1 cellular context compared by ENCODE assay signal in genomic region chr1:21439721-21440629, GRCh38.
A peak's percentile ranks its signal among the peaks of the same experiment; 100 is the strongest.
TF ChIP-seq lines count a peak whose summit lies in the region.

Gene NBPF3, plus strand, starts transcription at chr1:21440137. Its CDS starts 4,950 bp downstream, at chr1:21445087.

TF ChIP-seq in HEK293, 187 proteins besides CTCF, POLR2A, EP300 and RAD21 (continued from another document and continues in another):
- TF ChIP-seq ZBTB10 (tag by site-specific recombination; IDR thresholded peaks at IDR 0.05) (no peak), HIC1 (tag by site-specific recombination; IDR thresholded peaks at IDR 0.05) (no peak), EGR2 (tag by site-specific recombination; IDR thresholded peaks at IDR 0.05; ENCODE audit: low read depth) (no peak), ZNF248 (tag by site-specific recombination; IDR thresholded peaks at IDR 0.05) (no peak), ZNF274 (IDR thresholded peaks at IDR 0.05; ENCODE audit: low read length) (no peak), ZNF274 (tag by site-specific recombination; IDR thresholded peaks at IDR 0.05; ENCODE audit: borderline replicate concordance) (no peak), ZNF529 (tag by site-specific recombination; IDR thresholded peaks at IDR 0.05; ENCODE audit: insufficient replicate concordance) (no peak), PRDM4 (tag by site-specific recombination; IDR thresholded peaks at IDR 0.05) (no peak), ZSCAN23 (tag by site-specific recombination; IDR thresholded peaks at IDR 0.05) (no peak), ZNF398 (tag by site-specific recombination; IDR thresholded peaks at IDR 0.05) (peak; percentile 27; the same call in 1 of the 2 replicates), KLF1 (tag by site-specific recombination; IDR thresholded peaks at IDR 0.05) (no peak), ZNF548 (tag by site-specific recombination; IDR thresholded peaks at IDR 0.05) (no peak), ZIC2 (tag by site-specific recombination; IDR thresholded peaks at IDR 0.05) (no peak), HOXA7 (CRISPR knock-in tag; IDR thresholded peaks at IDR 0.05; ENCODE audit: borderline replicate concordance) (no peak), ZNF423 (tag by site-specific recombination; IDR thresholded peaks at IDR 0.05) (no peak), ZBTB1 (tag by site-specific recombination; IDR thresholded peaks at IDR 0.05) (no peak), SCRT2 (tag by site-specific recombination; IDR thresholded peaks at IDR 0.05) (peak; percentile 99), ZBTB26 (tag by site-specific recombination; optimal IDR thresholded peaks at IDR 0.05) (peak; percentile 86), ZNF112 (tag by site-specific recombination; IDR thresholded peaks at IDR 0.05) (no peak), ZSCAN4 (tag by site-specific recombination; IDR thresholded peaks at IDR 0.05) (no peak), ZNF639 (tag by site-specific recombination; IDR thresholded peaks at IDR 0.05) (no peak), ZNF48 (tag by site-specific recombination; IDR thresholded peaks at IDR 0.05) (no peak), ZNF670 (tag by site-specific recombination; IDR thresholded peaks at IDR 0.05; ENCODE audit: low read depth) (no peak), ZNF26 (tag by site-specific recombination; IDR thresholded peaks at IDR 0.05) (no peak), KLF9 (tag by site-specific recombination; IDR thresholded peaks at IDR 0.05; ENCODE audit: low read depth) (peak; percentile 94), ZNF24 (tag by site-specific recombination; IDR thresholded peaks at IDR 0.05) (no peak), ZEB2 (tag by site-specific recombination; IDR thresholded peaks at IDR 0.05) (peak; percentile 39; the same call in 1 of the 2 replicates), SP2 (tag by site-specific recombination; IDR thresholded peaks at IDR 0.05) (0 out of 2 replicates have a peak, but pooled peaks have one; percentile 14), ZNF501 (tag by site-specific recombination; IDR thresholded peaks at IDR 0.05) (0 out of 2 replicates have a peak, but pooled peaks have one; percentile 37), GLIS2 (tag by site-specific recombination; IDR thresholded peaks at IDR 0.05) (peak; percentile 47; the same call in 1 of the 2 replicates), ZBTB48 (tag by site-specific recombination; IDR thresholded peaks at IDR 0.05) (peak; percentile 92), PATZ1 (tag by site-specific recombination; IDR thresholded peaks at IDR 0.05) (peak; percentile 56; the same call in 1 of the 2 replicates), OSR2 (tag by site-specific recombination; IDR thresholded peaks at IDR 0.05) (no peak), SP3 (tag by site-specific recombination; IDR thresholded peaks at IDR 0.05) (no peak), SETDB1 (IDR thresholded peaks at IDR 0.05; ENCODE audit: insufficient read length, low read length) (no peak), ZNF660 (tag by site-specific recombination; IDR thresholded peaks at IDR 0.05) (no peak), SP7 (tag by site-specific recombination; IDR thresholded peaks at IDR 0.05) (no peak), ZNF214 (tag by site-specific recombination; IDR thresholded peaks at IDR 0.05; ENCODE audit: borderline replicate concordance) (no peak), ZNF350 (tag by site-specific recombination; IDR thresholded peaks at IDR 0.05) (no peak), ZNF391 (tag by site-specific recombination; IDR thresholded peaks at IDR 0.05; ENCODE audit: borderline replicate concordance, low read depth) (no peak), ZNF146 (tag by site-specific recombination; IDR thresholded peaks at IDR 0.05) (no peak), ZNF692 (tag by site-specific recombination; IDR thresholded peaks at IDR 0.05) (no peak), ZSCAN18 (tag by site-specific recombination; IDR thresholded peaks at IDR 0.05) (no peak)
